1 cellular context compared by ENCODE assay signal in genomic region chr5:5293029-5293428, GRCh38.
TF ChIP-seq lines count a peak whose summit lies in the region.

No MANE protein-coding gene starts in this region.

TF ChIP-seq in GM23338, 12 proteins besides CTCF, POLR2A, EP300 and RAD21 (continued from another document):
- TF ChIP-seq ZNF462 (CRISPR knock-in tag; IDR thresholded peaks at IDR 0.05): no peak
- TF ChIP-seq CREB1 (CRISPR knock-in tag; IDR thresholded peaks at IDR 0.05; ENCODE audit: low read depth): no peak
- TF ChIP-seq NANOG (IDR thresholded peaks at IDR 0.05; ENCODE audit: borderline replicate concordance): no peak
- TF ChIP-seq POLR2AphosphoS5 (IDR thresholded peaks at IDR 0.05; ENCODE audit: low read depth): no peak
- TF ChIP-seq REST (IDR thresholded peaks at IDR 0.05; ENCODE audit: unreplicated experiment): no peak
- TF ChIP-seq ZNF114 (CRISPR knock-in tag; IDR thresholded peaks at IDR 0.05): no peak
- no peak for TF ChIP-seq EZH2phosphoT487 (IDR thresholded peaks at IDR 0.05; ENCODE audit: unreplicated experiment)
